ENCODE assay signal across 8 cellular contexts in the genomic region with DNA sequence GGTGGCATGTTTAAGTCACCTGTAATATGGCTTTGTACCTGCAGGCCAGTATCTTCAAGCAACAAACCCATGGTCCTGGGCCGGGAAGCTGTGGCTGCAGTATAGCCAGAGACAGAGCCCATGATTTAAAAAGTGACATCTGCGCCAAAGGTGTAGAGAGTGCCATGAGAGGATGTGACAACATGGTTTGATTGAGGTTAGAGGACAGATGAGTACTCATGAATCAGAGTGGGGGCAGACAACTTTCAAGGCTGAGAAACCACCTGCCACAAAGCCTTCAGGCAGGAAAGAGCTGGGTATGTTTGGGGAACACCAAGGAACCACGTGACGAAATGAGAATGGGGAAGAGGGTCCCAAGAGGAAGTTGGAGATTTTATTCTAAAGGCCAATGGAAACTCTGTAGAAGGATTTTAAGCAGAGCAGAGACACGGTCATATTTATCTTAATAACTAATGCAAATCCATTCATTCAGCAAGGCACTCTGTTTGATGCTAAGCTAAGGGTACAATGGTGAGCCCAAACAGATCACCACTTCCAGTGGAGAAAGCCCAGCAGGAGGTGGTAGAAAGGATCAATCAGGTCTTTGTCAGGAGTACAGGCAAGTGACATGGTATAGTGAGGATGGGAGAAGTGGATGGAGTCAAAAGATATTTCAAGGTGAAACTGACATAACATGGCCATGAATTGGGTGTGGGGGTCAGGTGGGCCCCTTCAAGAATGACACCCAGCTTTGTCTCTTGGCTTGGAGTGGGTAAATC. TPM values are rescaled to one million over a fixed set of nuclear protein-coding genes. Genes with fewer than 3 reads are reported as not detected.
DNase-seq lines count a peak whose midpoint lies in the region; ATAC-seq and TF ChIP-seq lines count a peak whose summit lies in the region.

No MANE protein-coding gene starts in this region.

- no peak overlapping the region for H3K4me3 Mint-ChIP-seq in activated CD8-positive, alpha-beta T cell treated with anti-CD3 and anti-CD28 coated beads, Interleukin-2, amount 10 ng/mL, durations not matched to agents 7 days and 5 days
- H3K4me3 Mint-ChIP-seq in progenitor cell of endocrine pancreas (ENCODE audit: low read depth), result no peak overlapping the region

- peaks cover 56% of the 10 kb centered on the region for H3K4me1 Mint-ChIP-seq in activated CD8-positive, alpha-beta T cell treated with anti-CD3 and anti-CD28 coated beads, Interleukin-2, amount 10 ng/mL, durations not matched to agents 7 days and 5 days (ENCODE audit: low read depth)
- H3K4me1 Mint-ChIP-seq in progenitor cell of endocrine pancreas (ENCODE audit: low read depth), result peaks cover 20% of the 10 kb centered on the region

- peaks cover 48% of the 10 kb centered on the region for H3K36me3 Mint-ChIP-seq in activated CD8-positive, alpha-beta T cell treated with anti-CD3 and anti-CD28 coated beads, Interleukin-2, amount 10 ng/mL, durations not matched to agents 7 days and 5 days (ENCODE audit: low read depth)
- H3K36me3 Mint-ChIP-seq in progenitor cell of endocrine pancreas (ENCODE audit: insufficient read depth), result peaks cover 13% of the 10 kb centered on the region

- no peak for TF ChIP-seq CTCF in progenitor cell of endocrine pancreas (IDR thresholded peaks at IDR 0.05; ENCODE audit: unreplicated experiment)

- DNase-seq in activated CD8-positive, alpha-beta T cell treated with anti-CD3 and anti-CD28 coated beads, Interleukin-2, amount 10 ng/mL, durations not matched to agents 7 days and 5 days, result peak; percentile 72
- no peak for DNase-seq in progenitor cell of endocrine pancreas (ENCODE audit: low spot score, unreplicated experiment)
- no peak for DNase-seq in cortex of kidney (lab: John Stamatoyannopoulos, UW)
- no peak for DNase-seq in NCI-H526 (lab: John Stamatoyannopoulos, UW)
- no peak for DNase-seq in RPMI8226

- ATAC-seq in GM18861 (IDR thresholded peaks at IDR 0.05; ENCODE audit: unreplicated experiment) (peak; percentile 33), HG03442 (IDR thresholded peaks at IDR 0.05; ENCODE audit: unreplicated experiment) (peak; percentile 31), HG02840 (IDR thresholded peaks at IDR 0.05; ENCODE audit: low FRiP score, unreplicated experiment) (no peak)
- ATAC-seq in activated CD8-positive, alpha-beta T cell treated with anti-CD3 and anti-CD28 coated beads, Interleukin-2, amount 10 ng/mL, durations not matched to agents 7 days and 5 days, result peak; percentile 35

- peak overlapping the region; percentile 76 for H3K27ac Mint-ChIP-seq in activated CD8-positive, alpha-beta T cell treated with anti-CD3 and anti-CD28 coated beads, Interleukin-2, amount 10 ng/mL, durations not matched to agents 7 days and 5 days
- H3K27ac Mint-ChIP-seq in progenitor cell of endocrine pancreas, result peak overlapping the region; percentile 23

- POLR2A ChIA-PET in activated CD8-positive, alpha-beta T cell treated with anti-CD3 and anti-CD28 coated beads, Interleukin-2, amount 10 ng/mL, durations not matched to agents 7 days and 5 days (lab: Charles Lee), result interaction anchor here (0.8 to 1.7 kb wide), 5 partner anchors 11 to 86 kb away, joined by 3 to 9 read pairs (median 6); a partner anchor contains a TSS

- no peaks in the 10 kb centered on the region for H3K9me3 Mint-ChIP-seq in activated CD8-positive, alpha-beta T cell treated with anti-CD3 and anti-CD28 coated beads, Interleukin-2, amount 10 ng/mL, durations not matched to agents 7 days and 5 days (ENCODE audit: insufficient read depth)
- no peaks in the 10 kb centered on the region for H3K9me3 Mint-ChIP-seq in progenitor cell of endocrine pancreas (ENCODE audit: low read depth)

- CTCF ChIA-PET in activated CD8-positive, alpha-beta T cell treated with anti-CD3 and anti-CD28 coated beads, Interleukin-2, amount 10 ng/mL, durations not matched to agents 7 days and 5 days (lab: Charles Lee), result interaction anchor here (1.0 to 2.2 kb wide), 8 partner anchors 11 to 271 kb away, joined by 3 to 11 read pairs (median 4); a partner anchor contains a TSS

- no peaks in the 10 kb centered on the region for H3K27me3 Mint-ChIP-seq in activated CD8-positive, alpha-beta T cell treated with anti-CD3 and anti-CD28 coated beads, Interleukin-2, amount 10 ng/mL, durations not matched to agents 7 days and 5 days (ENCODE audit: low read depth)
- H3K27me3 Mint-ChIP-seq in progenitor cell of endocrine pancreas, result peaks cover 5% of the 10 kb centered on the region

RNA-seq across cellular contexts. Expression of a gene that starts 3.4 kb away (rescaled TPM):
- 10 to 100 TPM; 50.5 to 53.2 TPM for total RNA-seq in activated CD8-positive, alpha-beta T cell treated with anti-CD3 and anti-CD28 coated beads, Interleukin-2, amount 10 ng/mL, durations not matched to agents 7 days and 5 days
- total RNA-seq in progenitor cell of endocrine pancreas, result 101 and 102 TPM in 2 replicates

RNA-seq across cellular contexts. Expression of a gene that starts 18.4 kb away (rescaled TPM):
- total RNA-seq in activated CD8-positive, alpha-beta T cell treated with anti-CD3 and anti-CD28 coated beads, Interleukin-2, amount 10 ng/mL, durations not matched to agents 7 days and 5 days, result 10 to 100 TPM; 15.5 to 15.6 TPM
- 13.6 and 17.5 TPM in 2 replicates for total RNA-seq in progenitor cell of endocrine pancreas

RNA-seq across cellular contexts. Expression of a gene that starts 18.5 kb away (rescaled TPM):
- under 1 TPM in 1 of 2 experiments, not detected in 1; 0.16 TPM for total RNA-seq in activated CD8-positive, alpha-beta T cell treated with anti-CD3 and anti-CD28 coated beads, Interleukin-2, amount 10 ng/mL, durations not matched to agents 7 days and 5 days
- 7.0 and 7.9 TPM in 2 replicates for total RNA-seq in progenitor cell of endocrine pancreas

RNA-seq across cellular contexts. Expression of a gene that starts 24.1 kb away (rescaled TPM):
- total RNA-seq in activated CD8-positive, alpha-beta T cell treated with anti-CD3 and anti-CD28 coated beads, Interleukin-2, amount 10 ng/mL, durations not matched to agents 7 days and 5 days, result 10 to 100 TPM; 16.0 to 16.3 TPM
- 10.8 and 11.4 TPM in 2 replicates for total RNA-seq in progenitor cell of endocrine pancreas
